In the genomic region with DNA sequence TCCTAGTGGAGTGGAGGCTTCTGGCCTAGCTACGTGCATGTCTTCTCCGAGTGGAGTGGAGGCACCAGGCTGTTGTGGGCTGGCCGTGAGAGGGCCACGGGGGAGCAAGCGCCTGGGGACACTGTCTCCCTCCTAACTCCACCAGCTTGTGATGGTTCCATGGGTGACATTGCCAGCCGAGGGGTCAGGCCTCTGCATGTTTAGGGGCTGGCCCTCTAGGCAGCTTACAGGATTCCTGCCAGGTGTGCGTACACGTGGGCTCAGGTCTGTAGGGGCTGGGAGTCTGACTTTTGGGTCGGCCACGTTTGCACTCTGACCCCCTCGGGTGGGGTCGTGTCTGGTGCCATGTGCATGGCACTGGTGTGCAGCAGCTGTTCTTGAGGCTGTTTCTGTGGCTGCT, we compare ENCODE assay signal across 16 cellular contexts. TPM values are rescaled to one million over a fixed set of nuclear protein-coding genes. Genes with fewer than 3 reads are reported as not detected.
DNase-seq lines count a peak whose midpoint lies in the region; ATAC-seq, FAIRE-seq and TF ChIP-seq lines count a peak whose summit lies in the region.
"Had no signal": no experiment of that assay in that cellular context is flagged by ENCODE, and none has a peak within 500 bp of the region (broad histone marks: within the 10 kb centered on the region; RNA-seq: fewer than 3 reads in every experiment).

No MANE protein-coding gene starts in this region.

- no peaks in the 10 kb centered on the region for H3K27me3 Mint-ChIP-seq in activated CD8-positive, alpha-beta memory T cell treated with anti-CD3 and anti-CD28 coated beads, Interleukin-2, amount 10 ng/mL, durations not matched to agents 7 days and 5 days
- no peaks in the 10 kb centered on the region for H3K27me3 Mint-ChIP-seq in T-helper 17 cell
- H3K27me3 Mint-ChIP-seq: B cell had no signal

- CTCF ChIA-PET in activated CD8-positive, alpha-beta memory T cell treated with anti-CD3 and anti-CD28 coated beads, Interleukin-2, amount 10 ng/mL, durations not matched to agents 7 days and 5 days (lab: Charles Lee): interaction anchor here (1.5 to 4.3 kb wide), 2 partner anchors 9 kb away, joined by 8 to 30 read pairs; no protein-coding TSS in a partner anchor

- peak overlapping the region; percentile 19 for H3K27ac Mint-ChIP-seq in activated CD8-positive, alpha-beta memory T cell treated with anti-CD3 and anti-CD28 coated beads, Interleukin-2, amount 10 ng/mL, durations not matched to agents 7 days and 5 days
- H3K27ac Mint-ChIP-seq in T-helper 17 cell: peak overlapping the region; percentile 98
- H3K27ac Mint-ChIP-seq in stimulated activated effector memory CD8-positive, alpha-beta T cell treated with anti-CD3 and anti-CD28 coated beads, Interleukin-12 subunit alpha, Interleukin-12 subunit beta, amount 100 ng/mL, for 72 hours: peak overlapping the region; percentile 94

- DNase-seq in activated CD8-positive, alpha-beta memory T cell treated with anti-CD3 and anti-CD28 coated beads, Interleukin-2, amount 10 ng/mL, durations not matched to agents 7 days and 5 days: no peak
- DNase-seq in activated CD8-positive, alpha-beta memory T cell treated with anti-CD3 and anti-CD28 coated beads for 24 hours: no peak
- no peak for DNase-seq in T-helper 17 cell
- DNase-seq in kidney: peak; percentile 63
- DNase-seq in stimulated activated effector memory CD8-positive, alpha-beta T cell treated with anti-CD3 and anti-CD28 coated beads, Interleukin-12 subunit alpha, Interleukin-12 subunit beta, amount 100 ng/mL, for 72 hours (ENCODE audit: low spot score in 2 of 2): no peak
- DNase-seq in colonic mucosa: no peak
- DNase-seq: Calu3, GF-D8, NCI-H1105 treated with DMSO at 0.1 percent for 48 hours, NCI-H1694 had no signal

- no peak overlapping the region for H3K4me3 Mint-ChIP-seq in activated CD8-positive, alpha-beta memory T cell treated with anti-CD3 and anti-CD28 coated beads, Interleukin-2, amount 10 ng/mL, durations not matched to agents 7 days and 5 days
- H3K4me3 Mint-ChIP-seq in T-helper 17 cell: no peak overlapping the region
- no peak overlapping the region for H3K4me3 Mint-ChIP-seq in stimulated activated effector memory CD8-positive, alpha-beta T cell treated with anti-CD3 and anti-CD28 coated beads, Interleukin-12 subunit alpha, Interleukin-12 subunit beta, amount 100 ng/mL, for 72 hours
- H3K4me3 Mint-ChIP-seq: B cell had no signal

- no peaks in the 10 kb centered on the region for H3K9me3 Mint-ChIP-seq in activated CD8-positive, alpha-beta memory T cell treated with anti-CD3 and anti-CD28 coated beads, Interleukin-2, amount 10 ng/mL, durations not matched to agents 7 days and 5 days (ENCODE audit: low read depth)
- H3K9me3 Mint-ChIP-seq in stimulated activated effector memory CD8-positive, alpha-beta T cell treated with anti-CD3 and anti-CD28 coated beads, Interleukin-12 subunit alpha, Interleukin-12 subunit beta, amount 100 ng/mL, for 72 hours: no peaks in the 10 kb centered on the region

- peaks cover 14% of the 10 kb centered on the region for H3K36me3 Mint-ChIP-seq in activated CD8-positive, alpha-beta memory T cell treated with anti-CD3 and anti-CD28 coated beads, Interleukin-2, amount 10 ng/mL, durations not matched to agents 7 days and 5 days
- peaks cover 2% of the 10 kb centered on the region for H3K36me3 Mint-ChIP-seq in T-helper 17 cell (ENCODE audit: low read depth)
- peaks cover 77% of the 10 kb centered on the region for H3K36me3 Mint-ChIP-seq in stimulated activated effector memory CD8-positive, alpha-beta T cell treated with anti-CD3 and anti-CD28 coated beads, Interleukin-12 subunit alpha, Interleukin-12 subunit beta, amount 100 ng/mL, for 72 hours

- intact Hi-C loops in kidney (cut with DNase I): no loop called here
- intact Hi-C loops in colonic mucosa (cut with DNase I): no loop called here

- H3K4me1 ChIP-seq in kidney (ENCODE audit: control insufficient read depth in 1 of 2, insufficient read depth in 1 of 2, low read depth in 1 of 2, low read length in 2 of 2) (peaks cover 9 to 12% of the 10 kb centered on the region in 2 donors), colonic mucosa (no peaks in the 10 kb centered on the region)

- no peak overlapping the region for H3K9ac ChIP-seq in kidney (ENCODE audit: low read length in 2 of 2)
- H3K9ac ChIP-seq in colonic mucosa (ENCODE audit: low read depth in 2 of 2, low read length in 2 of 2): no peak overlapping the region

- no peaks in the 10 kb centered on the region for H3K9me3 ChIP-seq in T-helper 17 cell (ENCODE audit: control insufficient read depth, low read length, poor library complexity, severe bottlenecking)
- no peaks in the 10 kb centered on the region for H3K9me3 ChIP-seq in kidney (ENCODE audit: control insufficient read depth in 1 of 2, low read length in 2 of 2)
- no peaks in the 10 kb centered on the region for H3K9me3 ChIP-seq in colonic mucosa

- no peak for FAIRE-seq in kidney (lab: Jason Lieb, UNC)
- FAIRE-seq: GM19239, H1 had no signal

- H3K4me1 Mint-ChIP-seq in activated CD8-positive, alpha-beta memory T cell treated with anti-CD3 and anti-CD28 coated beads, Interleukin-2, amount 10 ng/mL, durations not matched to agents 7 days and 5 days: peaks cover 39% of the 10 kb centered on the region
- H3K4me1 Mint-ChIP-seq in T-helper 17 cell: peaks cover 19% of the 10 kb centered on the region
- peaks cover 45% of the 10 kb centered on the region for H3K4me1 Mint-ChIP-seq in stimulated activated effector memory CD8-positive, alpha-beta T cell treated with anti-CD3 and anti-CD28 coated beads, Interleukin-12 subunit alpha, Interleukin-12 subunit beta, amount 100 ng/mL, for 72 hours

- H3K36me3 ChIP-seq in kidney (ENCODE audit: control insufficient read depth in 1 of 2, insufficient read depth in 2 of 2, low read length in 2 of 2) (peaks cover 6 to 25% of the 10 kb centered on the region in 2 donors), colonic mucosa (peaks cover 17% of the 10 kb centered on the region)

- TF ChIP-seq CTCF in kidney (IDR thresholded peaks at IDR 0.05; ENCODE audit: borderline replicate concordance, extremely low read depth, insufficient read depth): no peak
- no peak for TF ChIP-seq CTCF in colonic mucosa (IDR thresholded peaks at IDR 0.05)

- ATAC-seq in activated CD8-positive, alpha-beta memory T cell treated with anti-CD3 and anti-CD28 coated beads, Interleukin-2, amount 10 ng/mL, durations not matched to agents 7 days and 5 days: no peak
- ATAC-seq in T-helper 17 cell (no peak), GM21529 (IDR thresholded peaks at IDR 0.05; ENCODE audit: unreplicated experiment) (no peak), GM19467 (IDR thresholded peaks at IDR 0.05; ENCODE audit: unreplicated experiment) (no peak)
- no peak for ATAC-seq in stimulated activated effector memory CD8-positive, alpha-beta T cell treated with anti-CD3 and anti-CD28 coated beads, Interleukin-12 subunit alpha, Interleukin-12 subunit beta, amount 100 ng/mL, for 72 hours
- ATAC-seq: Panc1 had no signal

- H3K4me3 ChIP-seq in kidney (ENCODE audit: low read length in 2 of 2) (no peak overlapping the region), colonic mucosa (no peak overlapping the region)

- H3K27me3 ChIP-seq in colonic mucosa: no peaks in the 10 kb centered on the region

- H3K27ac ChIP-seq in kidney (ENCODE audit: low read depth in 2 of 2, low read length in 2 of 2): no peak overlapping the region
- H3K27ac ChIP-seq in colonic mucosa: no peak overlapping the region

RNA-seq across cellular contexts. Expression of gene TBC1D22A, which starts 31.6 kb away (rescaled TPM):
- total RNA-seq in activated CD8-positive, alpha-beta memory T cell treated with anti-CD3 and anti-CD28 coated beads, Interleukin-2, amount 10 ng/mL, durations not matched to agents 7 days and 5 days: 10 to 100 TPM; 32.6 to 44.9 TPM
- total RNA-seq in T-helper 17 cell: 10 to 100 TPM; 42.1 to 43.8 TPM
- total RNA-seq in kidney: 39.4 TPM
- 24.6 TPM for polyA plus RNA-seq in kidney (ENCODE audit: insufficient read depth, low read depth, low replicate concordance)
- total RNA-seq in colonic mucosa: 10 to 100 TPM; 34.2 to 36.4 TPM

RNA-seq across cellular contexts. Expression of gene CERK, which starts 56.0 kb away (rescaled TPM):
- 10 to 100 TPM; 53.3 to 59.7 TPM for total RNA-seq in activated CD8-positive, alpha-beta memory T cell treated with anti-CD3 and anti-CD28 coated beads, Interleukin-2, amount 10 ng/mL, durations not matched to agents 7 days and 5 days
- 100 to 1,000 TPM; 164 to 174 TPM for total RNA-seq in T-helper 17 cell
- total RNA-seq in kidney: 28.2 TPM
- polyA plus RNA-seq in kidney (ENCODE audit: insufficient read depth, low read depth, low replicate concordance): 21.6 TPM
- total RNA-seq in colonic mucosa: 10 to 100 TPM; 24.7 to 46.6 TPM

Comparison
In these comparisons a context has a peak if more than half of its experiments do, and no peak if none do; other contexts are left out.
1. H3K27ac Mint-ChIP-seq: peak in every context shown above with its lines; median percentile 98 in T-helper 17 cell; 94 in stimulated activated effector memory CD8-positive, alpha-beta T cell treated with anti-CD3 and anti-CD28 coated beads, Interleukin-12 subunit alpha, Interleukin-12 subunit beta, amount 100 ng/mL, for 72 hours; 19 in activated CD8-positive, alpha-beta memory T cell treated with anti-CD3 and anti-CD28 coated beads, Interleukin-2, amount 10 ng/mL, durations not matched to agents 7 days and 5 days.